Comparison of ENCODE assay signal across 17 cellular contexts in the genomic region with DNA sequence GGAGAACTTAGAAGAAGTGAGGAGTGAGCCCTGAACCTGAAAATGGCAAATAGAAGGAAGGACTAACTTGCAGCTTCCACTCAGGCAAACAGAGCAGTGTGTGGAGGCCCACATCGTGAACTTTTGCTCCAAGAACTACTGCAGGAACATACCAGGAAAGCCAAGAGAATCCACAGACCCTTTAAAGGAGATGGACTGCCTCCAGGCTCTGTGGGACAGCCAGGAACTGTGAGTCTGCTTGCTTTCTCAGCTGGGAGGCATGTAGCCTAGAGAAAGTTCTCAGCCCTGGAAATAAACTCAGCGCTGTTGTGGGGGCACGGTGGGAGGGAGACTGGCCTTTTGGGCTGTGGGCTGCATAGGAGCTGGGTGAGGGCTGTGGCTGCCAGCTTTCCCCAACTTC.
DNase-seq lines count a peak whose midpoint lies in the region; ATAC-seq and TF ChIP-seq lines count a peak whose summit lies in the region.
"Had no signal": no experiment of that assay in that cellular context is flagged by ENCODE, and none has a peak within 500 bp of the region (broad histone marks: within the 10 kb centered on the region; RNA-seq: fewer than 3 reads in every experiment).

No MANE protein-coding gene starts in this region.

- no peaks in the 10 kb centered on the region for H3K4me1 Mint-ChIP-seq in neural progenitor cell
- H3K4me1 Mint-ChIP-seq in natural killer cell treated with Interleukin-12 subunit alpha and Interleukin-12 subunit beta and Interleukin-15 and Interleukin-18, amount 100 ng/mL, for 72 hours (ENCODE audit: low read depth in 2 of 2), result peaks cover 16 to 18% of the 10 kb centered on the region in 2 donors

- intact Hi-C loops in left cardiac atrium (cut with DNase I), result loop anchor here in 1 of 2 donors (10.0 kb wide), 1 partner anchor 215 kb away; no protein-coding TSS in a partner anchor
- intact Hi-C loops in gastrocnemius medialis (cut with DNase I; ENCODE audit: low total_unique reads), result loop anchor here (2.0 kb wide), 1 partner anchor 217 kb away; no protein-coding TSS in a partner anchor

- H3K27me3 Mint-ChIP-seq in neural progenitor cell (ENCODE audit: insufficient read depth, low read depth), result no peaks in the 10 kb centered on the region
- no peaks in the 10 kb centered on the region for H3K27me3 Mint-ChIP-seq in natural killer cell treated with Interleukin-12 subunit alpha and Interleukin-12 subunit beta and Interleukin-15 and Interleukin-18, amount 100 ng/mL, for 72 hours

- H3K27ac ChIP-seq in gastrocnemius medialis (peak overlapping the region in 3 of 4 donors; percentile 11 to 53 (median 15)), neural progenitor cell (no peak overlapping the region)
- H3K27ac ChIP-seq: BLaER1 treated with 17β-estradiol and CSF1 and Interleukin-3, amounts not matched to agents 10 nM and 100 nM; parathyroid adenoma had no signal

- no peak overlapping the region for H3K4me2 ChIP-seq in neural progenitor cell
- H3K4me2 ChIP-seq: BLaER1 treated with 17β-estradiol and CSF1 and Interleukin-3, amounts not matched to agents 10 nM and 100 nM had no signal

- H3K36me3 ChIP-seq in BJ (ENCODE audit: control insufficient read depth, insufficient read depth, low read length) (no peaks in the 10 kb centered on the region), gastrocnemius medialis (no peaks in the 10 kb centered on the region), neural progenitor cell (no peaks in the 10 kb centered on the region), BE2C (no peaks in the 10 kb centered on the region)
- H3K36me3 ChIP-seq: BLaER1 treated with 17β-estradiol and CSF1 and Interleukin-3, amounts not matched to agents 10 nM and 100 nM had no signal

- no peak for TF ChIP-seq CTCF in BJ (IDR thresholded peaks at IDR 0.05; ENCODE audit: insufficient read depth, low read depth, low read length)
- TF ChIP-seq CTCF in astrocyte of the spinal cord (IDR thresholded peaks at IDR 0.05; ENCODE audit: low read depth, low read length), result no peak
- TF ChIP-seq CTCF in gastrocnemius medialis (IDR thresholded peaks at IDR 0.05 in 4 of 5, conservative IDR thresholded peaks at IDR 0.05 in 1 of 5), result no peak
- no peak for TF ChIP-seq CTCF in neural progenitor cell (IDR thresholded peaks at IDR 0.05)
- no peak for TF ChIP-seq CTCF in BE2C (IDR thresholded peaks at IDR 0.05; ENCODE audit: low read depth, low read length)

- H3K79me2 ChIP-seq in neural progenitor cell (ENCODE audit: low read depth), result no peaks in the 10 kb centered on the region
- H3K79me2 ChIP-seq: parathyroid adenoma had no signal

- peaks cover 20% of the 10 kb centered on the region for H3K9me3 Mint-ChIP-seq in neural progenitor cell
- no peaks in the 10 kb centered on the region for H3K9me3 Mint-ChIP-seq in natural killer cell treated with Interleukin-12 subunit alpha and Interleukin-12 subunit beta and Interleukin-15 and Interleukin-18, amount 100 ng/mL, for 72 hours
- H3K9me3 Mint-ChIP-seq: activated T-cell treated with anti-CD3 and anti-CD28 coated beads, Interleukin-2, amount 50 U/mL, for 4 hours had no signal

- H3K4me1 ChIP-seq in gastrocnemius medialis, result peaks cover 6 to 9% of the 10 kb centered on the region in 2 donors
- H3K4me1 ChIP-seq in neural progenitor cell, result no peaks in the 10 kb centered on the region
- H3K4me1 ChIP-seq in BE2C, result no peaks in the 10 kb centered on the region
- H3K4me1 ChIP-seq: BLaER1 treated with 17β-estradiol and CSF1 and Interleukin-3, amounts not matched to agents 10 nM and 100 nM; parathyroid adenoma had no signal

- POLR2A ChIA-PET in BJ (lab: Charles Lee), result no interaction called here

- TF ChIP-seq POLR2A in gastrocnemius medialis (IDR thresholded peaks at IDR 0.05), result no peak

- no peak overlapping the region for H3K4me3 Mint-ChIP-seq in neural progenitor cell
- no peak overlapping the region for H3K4me3 Mint-ChIP-seq in natural killer cell treated with Interleukin-12 subunit alpha and Interleukin-12 subunit beta and Interleukin-15 and Interleukin-18, amount 100 ng/mL, for 72 hours
- H3K4me3 Mint-ChIP-seq: activated T-cell treated with anti-CD3 and anti-CD28 coated beads, Interleukin-2, amount 50 U/mL, for 4 hours; T-helper 1 cell treated with Interleukin-12 subunit alpha and Interleukin-12 subunit beta and Interleukin-4 antibody, amounts not matched to agents 30 μg/mL and 1 μg/mL, for 36 hours had no signal

- H2AFZ ChIP-seq in neural progenitor cell (replicated peaks), result no peak overlapping the region
- H2AFZ ChIP-seq: parathyroid adenoma had no signal

- H4K20me1 ChIP-seq in neural progenitor cell (ENCODE audit: low read depth), result no peaks in the 10 kb centered on the region
- H4K20me1 ChIP-seq: BLaER1 treated with 17β-estradiol and CSF1 and Interleukin-3, amounts not matched to agents 10 nM and 100 nM had no signal

- peaks cover 3% of the 10 kb centered on the region for H3K36me3 Mint-ChIP-seq in neural progenitor cell
- no peaks in the 10 kb centered on the region for H3K36me3 Mint-ChIP-seq in natural killer cell treated with Interleukin-12 subunit alpha and Interleukin-12 subunit beta and Interleukin-15 and Interleukin-18, amount 100 ng/mL, for 72 hours

- CTCF ChIA-PET in BJ (lab: Yijun Ruan, JAX), result interaction anchor here (0.8 to 1.5 kb wide), 2 partner anchors 21 to 33 kb away, joined by 3 read pairs; no protein-coding TSS in a partner anchor

- ATAC-seq in left cardiac atrium (peak; percentile 27 to 73), gastrocnemius medialis (no peak), HG03342 (IDR thresholded peaks at IDR 0.05; ENCODE audit: unreplicated experiment) (no peak)
- no peak for ATAC-seq in natural killer cell treated with Interleukin-12 subunit alpha and Interleukin-12 subunit beta and Interleukin-15 and Interleukin-18, amount 100 ng/mL, for 72 hours
- ATAC-seq: activated T-cell treated with anti-CD3 and anti-CD28 coated beads, Interleukin-2, amount 50 U/mL, for 4 hours had no signal

- H3K27ac Mint-ChIP-seq in neural progenitor cell, result no peak overlapping the region
- H3K27ac Mint-ChIP-seq in natural killer cell treated with Interleukin-12 subunit alpha and Interleukin-12 subunit beta and Interleukin-15 and Interleukin-18, amount 100 ng/mL, for 72 hours, result no peak overlapping the region
- H3K27ac Mint-ChIP-seq: T-helper 1 cell treated with Interleukin-12 subunit alpha and Interleukin-12 subunit beta and Interleukin-4 antibody, amounts not matched to agents 30 μg/mL and 1 μg/mL, for 36 hours had no signal

- no peak overlapping the region for H3K9ac ChIP-seq in neural progenitor cell
- H3K9ac ChIP-seq: BLaER1 treated with 17β-estradiol and CSF1 and Interleukin-3, amounts not matched to agents 10 nM and 100 nM; parathyroid adenoma had no signal

- H3K27me3 ChIP-seq in BJ (ENCODE audit: control insufficient read depth, insufficient read depth, low read length), result no peaks in the 10 kb centered on the region
- H3K27me3 ChIP-seq in gastrocnemius medialis, result no peaks in the 10 kb centered on the region
- no peaks in the 10 kb centered on the region for H3K27me3 ChIP-seq in neural progenitor cell
- no peaks in the 10 kb centered on the region for H3K27me3 ChIP-seq in BE2C
- H3K27me3 ChIP-seq: BLaER1 treated with 17β-estradiol and CSF1 and Interleukin-3, amounts not matched to agents 10 nM and 100 nM had no signal

- H3K9me3 ChIP-seq in gastrocnemius medialis (no peaks in the 10 kb centered on the region), neural progenitor cell (ENCODE audit: low read depth) (no peaks in the 10 kb centered on the region), BE2C (no peaks in the 10 kb centered on the region)

- H3F3A ChIP-seq in neural progenitor cell (ENCODE audit: low read depth), result no peaks in the 10 kb centered on the region

- peak; percentile 42 for DNase-seq in BJ (ENCODE audit: low read depth)
- DNase-seq in astrocyte of the spinal cord (ENCODE audit: low read depth, low spot score), result peak; percentile 90
- DNase-seq in left cardiac atrium, result no peak
- DNase-seq in gastrocnemius medialis, result no peak
- no peak for DNase-seq in neural progenitor cell (ENCODE audit: low spot score)
- no peak for DNase-seq in natural killer cell treated with Interleukin-12 subunit alpha and Interleukin-12 subunit beta and Interleukin-15 and Interleukin-18, amount 100 ng/mL, for 72 hours (ENCODE audit: low spot score)
- no peak for DNase-seq in BE2C
- DNase-seq: activated CD4-positive, alpha-beta T cell treated with anti-CD3 and anti-CD28 coated beads for 1 hour; activated T-cell treated with anti-CD3 and anti-CD28 coated beads, Interleukin-2, amount 50 U/mL, for 4 hours; amygdala; effector CD8-positive, alpha-beta T cell; stimulated activated CD8-positive, alpha-beta memory T cell treated with anti-CD3 and anti-CD28 coated beads, Interleukin-4, amount 100 ng/mL, for 48 hours had no signal

- H3K4me3 ChIP-seq in BJ (ENCODE audit: low read depth, low read length), result no peak overlapping the region
- no peak overlapping the region for H3K4me3 ChIP-seq in astrocyte of the spinal cord (ENCODE audit: low read depth, low read length)
- H3K4me3 ChIP-seq in gastrocnemius medialis, result no peak overlapping the region
- no peak overlapping the region for H3K4me3 ChIP-seq in neural progenitor cell
- H3K4me3 ChIP-seq in BE2C (ENCODE audit: low read depth, low read length), result no peak overlapping the region
- H3K4me3 ChIP-seq: BLaER1 treated with 17β-estradiol and CSF1 and Interleukin-3, amounts not matched to agents 10 nM and 100 nM; lung had no signal

- in situ Hi-C loops in astrocyte of the spinal cord (cut with HindIII; ENCODE audit: low sequenced_read_pairs) (no loop called here), gastrocnemius medialis (cut with MboI; ENCODE audit: low sequenced_read_pairs in 4 of 4) (no loop called here)

Comparison
In these comparisons a context has a peak if more than half of its experiments do, and no peak if none do; other contexts are left out.
1. DNase-seq: peak in BJ (single experiment) and astrocyte of the spinal cord (single experiment); none in left cardiac atrium (single experiment), gastrocnemius medialis (0 of 2), neural progenitor cell (single experiment), natural killer cell treated with Interleukin-12 subunit alpha and Interleukin-12 subunit beta and Interleukin-15 and Interleukin-18, amount 100 ng/mL, for 72 hours (single experiment) and BE2C (single experiment).
2. ATAC-seq: peak in left cardiac atrium (2 of 2); none in gastrocnemius medialis (0 of 2), natural killer cell treated with Interleukin-12 subunit alpha and Interleukin-12 subunit beta and Interleukin-15 and Interleukin-18, amount 100 ng/mL, for 72 hours (0 of 2) and HG03342 (single experiment).